ENCODE assay signal across 16 cellular contexts in genomic region chr2:43027103-43027482, GRCh38.
A peak's percentile ranks its signal among the peaks of the same experiment; 100 is the strongest.
DNase-seq lines count a peak whose midpoint lies in the region; ATAC-seq and TF ChIP-seq lines count a peak whose summit lies in the region.
"Had no signal": no experiment of that assay in that cellular context is flagged by ENCODE, and none has a peak within 500 bp of the region (broad histone marks: within the 10 kb centered on the region; RNA-seq: fewer than 3 reads in every experiment).

No MANE protein-coding gene starts in this region.

- peak overlapping the region; percentile 90 for H3K27ac ChIP-seq in DND-41 (ENCODE audit: low read length)
- peak overlapping the region; percentile 36 for H3K27ac ChIP-seq in caudate nucleus (ENCODE audit: low read depth, low read length)
- no peak overlapping the region for H3K27ac ChIP-seq in lower lobe of right lung
- H3K27ac ChIP-seq: C4-2B had no signal

- peaks cover 8% of the 10 kb centered on the region for H3K27me3 Mint-ChIP-seq in stimulated activated memory B cell treated with anti-CD40 and anti-IgM and Interleukin-4, amounts not matched to agents 10 μg/mL and 1 μg/mL and 100 μg/mL, for 72 hours

- intact Hi-C loops in lower lobe of right lung (cut with DNase I) = no loop called here

- H3K4me2 ChIP-seq in DND-41 (ENCODE audit: insufficient read depth, low read length) = no peak overlapping the region

- H4K20me1 ChIP-seq in DND-41 (ENCODE audit: insufficient read depth, low read length) = no peaks in the 10 kb centered on the region

- no peaks in the 10 kb centered on the region for H3K79me2 ChIP-seq in DND-41 (ENCODE audit: insufficient read depth, low read length)

- H3K4me3 Mint-ChIP-seq in stimulated activated memory B cell treated with anti-CD40 and anti-IgM and Interleukin-4, amounts not matched to agents 10 μg/mL and 1 μg/mL and 100 μg/mL, for 72 hours = no peak overlapping the region

- H3K4me1 ChIP-seq in DND-41 (ENCODE audit: insufficient read depth, low read length) (peaks cover 58% of the 10 kb centered on the region), lower lobe of right lung (peaks cover 27% of the 10 kb centered on the region)

- no peak for ATAC-seq in DND-41 (ENCODE audit: insufficient read depth, low read depth)
- ATAC-seq in lower lobe of right lung = peak; percentile 27 to 49
- ATAC-seq in stimulated activated memory B cell treated with anti-CD40 and anti-IgM and Interleukin-4, amounts not matched to agents 10 μg/mL and 1 μg/mL and 100 μg/mL, for 72 hours = no peak
- ATAC-seq in HG03196 (IDR thresholded peaks at IDR 0.05; ENCODE audit: unreplicated experiment) = no peak
- ATAC-seq: naive thymus-derived CD4-positive, alpha-beta T cell had no signal

- no peaks in the 10 kb centered on the region for H3K27me3 ChIP-seq in DND-41 (ENCODE audit: insufficient read depth, low read length, poor library complexity)
- no peaks in the 10 kb centered on the region for H3K27me3 ChIP-seq in lower lobe of right lung (ENCODE audit: low read depth)
- H3K27me3 ChIP-seq in MG63 = no peaks in the 10 kb centered on the region

- DNase-seq in DND-41 (no peak), caudate nucleus (lab: John Stamatoyannopoulos, UW) (no peak), lower lobe of right lung (no peak), MG63 (no peak), UCSD-AML1 (lab: John Stamatoyannopoulos, UW; ENCODE audit: unreplicated experiment) (no peak)
- no peak for DNase-seq in activated T-cell treated with anti-CD3 and anti-CD28 coated beads, Interleukin-2, amount 50 U/mL, for 48 hours
- DNase-seq: activated CD4-positive, alpha-beta T cell treated with anti-CD3 and anti-CD28 coated beads, Interleukin-2, amount 50 U/mL, for 1 hour; activated T-cell treated with anti-CD3 and anti-CD28 coated beads, Interleukin-2, amount 50 U/mL, for 1 hour; naive thymus-derived CD4-positive, alpha-beta T cell; NCI-H774; retina; stimulated activated naive CD4-positive, alpha-beta T cell; T1000 had no signal

- peaks cover 5% of the 10 kb centered on the region for H3K9me3 Mint-ChIP-seq in stimulated activated memory B cell treated with anti-CD40 and anti-IgM and Interleukin-4, amounts not matched to agents 10 μg/mL and 1 μg/mL and 100 μg/mL, for 72 hours

- no peaks in the 10 kb centered on the region for H3K9me3 ChIP-seq in DND-41 (ENCODE audit: insufficient read depth, low read length, severe bottlenecking)
- H3K9me3 ChIP-seq in lower lobe of right lung = no peaks in the 10 kb centered on the region
- H3K9me3 ChIP-seq in MG63 = peaks cover 6% of the 10 kb centered on the region; the same call in 1 of the 2 replicates

- H2AFZ ChIP-seq in DND-41 (ENCODE audit: low read depth, low read length) = no peak overlapping the region

- H3K4me1 Mint-ChIP-seq in stimulated activated memory B cell treated with anti-CD40 and anti-IgM and Interleukin-4, amounts not matched to agents 10 μg/mL and 1 μg/mL and 100 μg/mL, for 72 hours = peaks cover 18% of the 10 kb centered on the region

- H3K36me3 ChIP-seq in DND-41 (ENCODE audit: insufficient read depth, low read length) = no peaks in the 10 kb centered on the region
- no peaks in the 10 kb centered on the region for H3K36me3 ChIP-seq in lower lobe of right lung
- no peaks in the 10 kb centered on the region; the same call in 1 of the 2 replicates for H3K36me3 ChIP-seq in MG63

- TF ChIP-seq CTCF in DND-41 (IDR thresholded peaks at IDR 0.05; ENCODE audit: borderline replicate concordance, extremely low read depth, low read length, poor library complexity, severe bottlenecking) (no peak), lower lobe of right lung (IDR thresholded peaks at IDR 0.05) (no peak)

- H3K9ac ChIP-seq in DND-41 (ENCODE audit: low read depth, low read length) = 0 out of 2 replicates have a peak overlapping the region, but pooled peaks have one; percentile 6

- H3K4me3 ChIP-seq in DND-41 (ENCODE audit: low read depth in 1 of 2, low read length in 2 of 2) (no peak overlapping the region), lower lobe of right lung (no peak overlapping the region), MG63 (no peak overlapping the region)

- H3K27ac Mint-ChIP-seq in stimulated activated memory B cell treated with anti-CD40 and anti-IgM and Interleukin-4, amounts not matched to agents 10 μg/mL and 1 μg/mL and 100 μg/mL, for 72 hours = peak overlapping the region; percentile 70

- H3K36me3 Mint-ChIP-seq in stimulated activated memory B cell treated with anti-CD40 and anti-IgM and Interleukin-4, amounts not matched to agents 10 μg/mL and 1 μg/mL and 100 μg/mL, for 72 hours = peaks cover 7% of the 10 kb centered on the region

Comparison
In these comparisons a context has a peak if more than half of its experiments do, and no peak if none do; other contexts are left out.
1. ATAC-seq: peak in lower lobe of right lung (2 of 2); none in DND-41 (single experiment), stimulated activated memory B cell treated with anti-CD40 and anti-IgM and Interleukin-4, amounts not matched to agents 10 μg/mL and 1 μg/mL and 100 μg/mL, for 72 hours (single experiment) and HG03196 (single experiment).